In the genomic region with DNA sequence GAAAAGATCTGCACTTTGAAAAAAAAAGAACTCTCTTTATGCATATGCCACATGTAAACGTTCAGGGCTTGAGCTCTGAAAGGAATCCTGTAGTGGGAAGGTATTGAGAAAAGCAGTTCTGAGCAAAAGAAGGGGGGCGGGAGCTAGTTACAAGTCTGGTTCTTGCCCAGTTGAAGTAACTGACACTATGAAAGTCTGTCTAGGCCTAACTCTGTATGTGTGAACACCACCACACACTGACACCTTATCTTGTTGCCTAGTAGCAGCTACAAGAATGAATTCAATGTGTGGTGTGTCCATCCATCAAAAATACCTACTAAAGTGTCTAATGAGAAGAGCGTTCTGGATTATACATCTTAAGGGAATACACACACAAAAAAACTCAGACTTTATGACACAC, we compare ENCODE assay signal across 14 cellular contexts.
DNase-seq lines count a peak whose midpoint lies in the region; ATAC-seq and TF ChIP-seq lines count a peak whose summit lies in the region.
"Had no signal": no experiment of that assay in that cellular context is flagged by ENCODE, and none has a peak within 500 bp of the region (broad histone marks: within the 10 kb centered on the region; RNA-seq: fewer than 3 reads in every experiment).

No MANE protein-coding gene starts in this region.

- H4K20me1 ChIP-seq in neural cell (ENCODE audit: insufficient read depth) = no peaks in the 10 kb centered on the region
- H4K20me1 ChIP-seq: BLaER1 had no signal

- H3K4me3 ChIP-seq in heart left ventricle = no peak overlapping the region
- no peak overlapping the region for H3K4me3 ChIP-seq in neural cell (ENCODE audit: low read length)
- H3K4me3 ChIP-seq: BLaER1, GM23248 had no signal

- peak overlapping the region in 8 of 12 donors; percentile 8 to 82 (median 66) for H3K27ac ChIP-seq in heart left ventricle
- H3K27ac ChIP-seq in neural cell (ENCODE audit: low read length) = peak overlapping the region; percentile 59
- H3K27ac ChIP-seq: BLaER1, GM23248 had no signal

- WGBS in heart left ventricle, 4 donors = 47 to 56% (median 54%) methylated on average over 3 of the region's 3 CpGs

- no peaks in the 10 kb centered on the region for H3K9me2 ChIP-seq in neural cell (ENCODE audit: insufficient read depth, low read length)

- no peak for TF ChIP-seq EP300 in neural cell (conservative IDR thresholded peaks at IDR 0.05; ENCODE audit: poor library complexity, severe bottlenecking)

- peaks cover 0 to 56% (median 21%) of the 10 kb centered on the region in 12 donors for H3K4me1 ChIP-seq in heart left ventricle

- intact Hi-C loops in heart left ventricle (cut with DNase I) = loop anchor here in 2 of 10 donors (5.0 to 10.0 kb wide), 2 partner anchors 189 to 1052 kb away; a partner anchor contains a TSS
- intact Hi-C loops in cardiac septum (cut with DNase I) = no loop called here
- intact Hi-C loops in left ventricle myocardium superior (cut with micrococcal nuclease) = no loop called here

- H2AFZ ChIP-seq in neural cell (ENCODE audit: low read depth, low read length) = no peak overlapping the region
- H2AFZ ChIP-seq: GM23248 had no signal

- H3K9ac ChIP-seq in neural cell (ENCODE audit: low read length) = no peak overlapping the region
- H3K9ac ChIP-seq: BLaER1, GM23248 had no signal

- H3K4me2 ChIP-seq in neural cell (ENCODE audit: low read length) = no peak overlapping the region
- H3K4me2 ChIP-seq: BLaER1 had no signal

- TF ChIP-seq CTCF in heart left ventricle (IDR thresholded peaks at IDR 0.05) (no peak), neural cell (IDR thresholded peaks at IDR 0.05; ENCODE audit: poor library complexity, severe bottlenecking) (no peak)

- no peaks in the 10 kb centered on the region for H3K36me3 ChIP-seq in heart left ventricle
- H3K36me3 ChIP-seq in neural cell (ENCODE audit: insufficient read depth, low read length) = no peaks in the 10 kb centered on the region
- H3K36me3 ChIP-seq: BLaER1 had no signal

- H3K9me3 ChIP-seq in heart left ventricle (peaks cover 0 to 6% (median 0%) of the 10 kb centered on the region in 12 donors), neural cell (ENCODE audit: low read length) (no peaks in the 10 kb centered on the region)
- H3K9me3 ChIP-seq: BLaER1 had no signal

- DNase-seq in heart left ventricle = no peak
- DNase-seq in cardiac septum (ENCODE audit: low spot score) = no peak
- DNase-seq in left ventricle myocardium superior = no peak
- DNase-seq in NCI-H1417 treated with DMSO at 0.1 percent for 48 hours (lab: John Stamatoyannopoulos, UW) = no peak
- DNase-seq: 8988T; AML-193; CD8-positive, alpha-beta memory T cell; DMS53; GM23248; H7 had no signal

- no peak for TF ChIP-seq RAD21 in neural cell (conservative IDR thresholded peaks at IDR 0.05)

- TF ChIP-seq POLR2A in heart left ventricle (IDR thresholded peaks at IDR 0.05) = no peak

- no peaks in the 10 kb centered on the region for H3K79me2 ChIP-seq in neural cell (replicated peaks; ENCODE audit: insufficient read depth, low read length)

- no peaks in the 10 kb centered on the region for H3K27me3 ChIP-seq in heart left ventricle
- no peaks in the 10 kb centered on the region for H3K27me3 ChIP-seq in neural cell (ENCODE audit: insufficient read depth, low read depth, low read length)
- H3K27me3 ChIP-seq: BLaER1 had no signal

- ATAC-seq in heart left ventricle = no peak
- peak; percentile 20 for ATAC-seq in left ventricle myocardium superior
- no peak for ATAC-seq in GM19035 (IDR thresholded peaks at IDR 0.05; ENCODE audit: unreplicated experiment)
- ATAC-seq in HG03039 (IDR thresholded peaks at IDR 0.05; ENCODE audit: unreplicated experiment) = no peak

- no peaks in the 10 kb centered on the region for H3F3A ChIP-seq in neural cell (ENCODE audit: insufficient read depth, low read length, poor library complexity, severe bottlenecking)

TF ChIP-seq in neural cell, 6 proteins besides CTCF, POLR2A, EP300 and RAD21:
- TF ChIP-seq SMC3 (conservative IDR thresholded peaks at IDR 0.05; ENCODE audit: poor library complexity) (no peak), MXI1 (conservative IDR thresholded peaks at IDR 0.05; ENCODE audit: poor library complexity, severe bottlenecking) (no peak), EZH2 (IDR thresholded peaks at IDR 0.05; ENCODE audit: borderline replicate concordance, insufficient read depth, low read length, poor library complexity, severe bottlenecking) (no peak), TAF1 (IDR thresholded peaks at IDR 0.05; ENCODE audit: low read depth) (no peak), POLR2AphosphoS5 (IDR thresholded peaks at IDR 0.05) (no peak)
- TF ChIP-seq, protein P1, sequence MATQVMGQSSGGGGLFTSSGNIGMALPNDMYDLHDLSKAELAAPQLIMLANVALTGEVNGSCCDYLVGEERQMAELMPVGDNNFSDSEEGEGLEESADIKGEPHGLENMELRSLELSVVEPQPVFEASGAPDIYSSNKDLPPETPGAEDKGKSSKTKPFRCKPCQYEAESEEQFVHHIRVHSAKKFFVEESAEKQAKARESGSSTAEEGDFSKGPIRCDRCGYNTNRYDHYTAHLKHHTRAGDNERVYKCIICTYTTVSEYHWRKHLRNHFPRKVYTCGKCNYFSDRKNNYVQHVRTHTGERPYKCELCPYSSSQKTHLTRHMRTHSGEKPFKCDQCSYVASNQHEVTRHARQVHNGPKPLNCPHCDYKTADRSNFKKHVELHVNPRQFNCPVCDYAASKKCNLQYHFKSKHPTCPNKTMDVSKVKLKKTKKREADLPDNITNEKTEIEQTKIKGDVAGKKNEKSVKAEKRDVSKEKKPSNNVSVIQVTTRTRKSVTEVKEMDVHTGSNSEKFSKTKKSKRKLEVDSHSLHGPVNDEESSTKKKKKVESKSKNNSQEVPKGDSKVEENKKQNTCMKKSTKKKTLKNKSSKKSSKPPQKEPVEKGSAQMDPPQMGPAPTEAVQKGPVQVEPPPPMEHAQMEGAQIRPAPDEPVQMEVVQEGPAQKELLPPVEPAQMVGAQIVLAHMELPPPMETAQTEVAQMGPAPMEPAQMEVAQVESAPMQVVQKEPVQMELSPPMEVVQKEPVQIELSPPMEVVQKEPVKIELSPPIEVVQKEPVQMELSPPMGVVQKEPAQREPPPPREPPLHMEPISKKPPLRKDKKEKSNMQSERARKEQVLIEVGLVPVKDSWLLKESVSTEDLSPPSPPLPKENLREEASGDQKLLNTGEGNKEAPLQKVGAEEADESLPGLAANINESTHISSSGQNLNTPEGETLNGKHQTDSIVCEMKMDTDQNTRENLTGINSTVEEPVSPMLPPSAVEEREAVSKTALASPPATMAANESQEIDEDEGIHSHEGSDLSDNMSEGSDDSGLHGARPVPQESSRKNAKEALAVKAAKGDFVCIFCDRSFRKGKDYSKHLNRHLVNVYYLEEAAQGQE (IDR thresholded peaks at IDR 0.05; ENCODE audit: borderline replicate concordance) = no peak
